Comparison of ENCODE assay signal across 24 cellular contexts in the genomic region with DNA sequence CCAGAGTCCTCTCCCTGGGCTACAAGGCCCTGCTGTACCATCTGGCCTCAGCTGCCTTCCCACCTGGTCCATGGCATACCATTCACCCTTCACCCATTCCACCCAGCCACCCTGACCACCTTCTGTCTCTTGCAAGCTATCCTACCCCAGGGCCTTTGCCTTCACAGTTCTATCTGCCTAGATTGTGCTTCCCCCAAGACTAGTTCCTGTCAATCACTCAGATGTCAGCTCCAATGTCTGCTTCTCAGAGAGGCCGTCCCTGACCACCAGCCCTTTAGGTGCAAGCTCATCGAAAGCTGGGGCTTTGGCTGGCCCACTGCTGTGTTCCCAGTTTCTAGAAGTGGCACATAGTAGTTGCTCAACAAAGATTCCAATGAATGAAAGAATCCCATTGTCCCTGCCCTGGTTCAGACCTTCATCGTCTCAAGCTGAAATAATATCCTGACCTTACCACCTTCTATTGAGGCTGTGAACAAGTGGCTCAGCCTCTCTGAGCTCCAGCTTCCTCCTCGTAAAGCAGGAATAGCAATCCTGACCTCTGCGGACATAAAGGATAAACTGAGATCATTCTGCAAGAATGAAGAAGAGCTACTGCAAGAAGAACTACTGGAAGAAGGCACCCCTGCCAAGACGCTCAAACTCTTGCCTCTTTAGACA. TPM values are rescaled to one million over a fixed set of nuclear protein-coding genes. Genes with fewer than 3 reads are reported as not detected.
DNase-seq lines count a peak whose midpoint lies in the region; ATAC-seq, FAIRE-seq and TF ChIP-seq lines count a peak whose summit lies in the region.
"Had no signal": no experiment of that assay in that cellular context is flagged by ENCODE, and none has a peak within 500 bp of the region (broad histone marks: within the 10 kb centered on the region; RNA-seq: fewer than 3 reads in every experiment).

No MANE protein-coding gene starts in this region.

- no peaks in the 10 kb centered on the region for H3K36me3 ChIP-seq in GM12878 (ENCODE audit: control insufficient read depth in 2 of 2, insufficient read depth in 2 of 2, low read length in 1 of 2)
- H3K36me3 ChIP-seq in small intestine (ENCODE audit: control insufficient read depth in 2 of 2, insufficient read depth in 2 of 2, low read length in 2 of 2): no peaks in the 10 kb centered on the region
- H3K36me3 ChIP-seq: cardiac muscle cell, tibial nerve had no signal

- H3K36me3 Mint-ChIP-seq in stimulated activated effector memory CD8-positive, alpha-beta T cell treated with anti-CD3 and anti-CD28 coated beads, Interleukin-12 subunit alpha, Interleukin-12 subunit beta, amount 100 ng/mL, for 72 hours: no peaks in the 10 kb centered on the region
- H3K36me3 Mint-ChIP-seq: naive thymus-derived CD8-positive, alpha-beta T cell had no signal

- in situ Hi-C loops in GM12878 (cut with MboI): no loop called here

- H3K4me1 ChIP-seq in GM12878 (ENCODE audit: control insufficient read depth, insufficient read depth, low read length) (peaks cover 6% of the 10 kb centered on the region), small intestine (ENCODE audit: control insufficient read depth in 2 of 2, insufficient read depth in 1 of 2, low read depth in 1 of 2, low read length in 1 of 2) (peaks cover 4% of the 10 kb centered on the region in 2 donors)
- H3K4me1 ChIP-seq: tibial nerve had no signal

- H3K4me3 ChIP-seq in GM12878: no peak overlapping the region
- no peak overlapping the region for H3K4me3 ChIP-seq in small intestine (ENCODE audit: low read depth in 1 of 2, low read length in 2 of 2)
- H3K4me3 ChIP-seq: cardiac muscle cell, skin epidermis, tibial nerve had no signal

- no peak for TF ChIP-seq POLR2A in GM12878 (IDR thresholded peaks at IDR 0.05; ENCODE audit: low read depth, low read length)

- no peaks in the 10 kb centered on the region for H3K9me3 ChIP-seq in GM12878 (replicated peaks; ENCODE audit: control insufficient read depth, insufficient read depth, low read length)
- no peaks in the 10 kb centered on the region for H3K9me3 ChIP-seq in small intestine (ENCODE audit: control insufficient read depth, low read depth)
- H3K9me3 ChIP-seq: Caco-2, tibial nerve had no signal

- BruUV-seq in GM12878 (replicated peaks; lab: Mats Ljungman, UMichigan): no TSS peak

- POLR2A ChIA-PET in GM12878 (lab: Charles Lee): interaction anchor here (0.5 to 3.4 kb wide), 11 partner anchors 10 to 477 kb away, joined by 3 to 24 read pairs (median 7); a partner anchor contains a TSS

- SMC1A ChIA-PET in GM12878 (lab: Charles Lee; ENCODE audit: uncharacterized antibody, unreplicated experiment): interaction anchor here (1.3 to 19.4 kb wide), 10 partner anchors 8 to 74 kb away, joined by 3 to 275 read pairs (median 12); a partner anchor contains a TSS

- H3K4me2 ChIP-seq in GM12878 (ENCODE audit: control insufficient read depth, insufficient read depth): no peak overlapping the region

- no peaks in the 10 kb centered on the region for H3K79me2 ChIP-seq in GM12878 (ENCODE audit: control insufficient read depth, insufficient read depth, low read length)

- H3K4me1 Mint-ChIP-seq in stimulated activated effector memory CD8-positive, alpha-beta T cell treated with anti-CD3 and anti-CD28 coated beads, Interleukin-12 subunit alpha, Interleukin-12 subunit beta, amount 100 ng/mL, for 72 hours: no peaks in the 10 kb centered on the region
- H3K4me1 Mint-ChIP-seq: activated CD4-positive, alpha-beta T cell treated with anti-CD3 and anti-CD28 coated beads, Interleukin-2, amount 10 ng/mL, durations not matched to agents 24 days and 14 days; activated T-helper 17 cell treated with anti-CD3 and anti-CD28 coated beads, Interleukin-2, amount 50 U/mL, for 72 hours had no signal

- no peak overlapping the region for H3K27ac Mint-ChIP-seq in stimulated activated effector memory CD8-positive, alpha-beta T cell treated with anti-CD3 and anti-CD28 coated beads, Interleukin-12 subunit alpha, Interleukin-12 subunit beta, amount 100 ng/mL, for 72 hours
- H3K27ac Mint-ChIP-seq: activated CD4-positive, alpha-beta T cell treated with anti-CD3 and anti-CD28 coated beads, Interleukin-2, amount 10 ng/mL, durations not matched to agents 24 days and 14 days; activated T-helper 17 cell treated with anti-CD3 and anti-CD28 coated beads, Interleukin-2, amount 50 U/mL, for 72 hours; naive thymus-derived CD8-positive, alpha-beta T cell; stimulated activated naive CD8-positive, alpha-beta T cell treated with anti-CD3 and anti-CD28 coated beads, Interleukin-15, Interleukin-2, amounts not matched to agents 100 ng/mL and 50 ng/mL, for 24 hours had no signal

- RAD21 ChIA-PET in GM12878 (lab: Charles Lee; ENCODE audit: unreplicated experiment): interaction anchor here (0.6 to 3.5 kb wide), 7 partner anchors 9 to 78 kb away, joined by 3 to 32 read pairs (median 15); a partner anchor contains a TSS

- no peak for TF ChIP-seq EP300 in GM12878 (IDR thresholded peaks at IDR 0.05; ENCODE audit: borderline replicate concordance in 1 of 2, control insufficient read depth in 1 of 2, low read depth in 2 of 2, low read length in 2 of 2)

- no peak for TF ChIP-seq RAD21 in GM12878 (IDR thresholded peaks at IDR 0.05; ENCODE audit: insufficient read depth, low read depth, low read length)

- no peak for ATAC-seq in GM12878
- no peak for ATAC-seq in stimulated activated effector memory CD8-positive, alpha-beta T cell treated with anti-CD3 and anti-CD28 coated beads, Interleukin-12 subunit alpha, Interleukin-12 subunit beta, amount 100 ng/mL, for 72 hours
- ATAC-seq: activated T-helper 17 cell treated with anti-CD3 and anti-CD28 coated beads, Interleukin-2, amount 50 U/mL, for 72 hours; HCT116; naive thymus-derived CD8-positive, alpha-beta T cell; Right ventricle myocardium inferior had no signal

- CTCF ChIA-PET in GM12878 (lab: Yijun Ruan, JAX): interaction anchor here (0.7 to 7.5 kb wide), 12 partner anchors 8 to 442 kb away, joined by 3 to 84 read pairs (median 7); a partner anchor contains a TSS

- intact Hi-C loops in GM12878 (cut with micrococcal nuclease; ENCODE audit: unreplicated experiment): no loop called here

- H2AFZ ChIP-seq in GM12878 (ENCODE audit: control insufficient read depth, low read depth, low read length): no peak overlapping the region

- no peak overlapping the region for H3K27ac ChIP-seq in GM12878 (ENCODE audit: control insufficient read depth, insufficient read depth)
- H3K27ac ChIP-seq in small intestine (ENCODE audit: low read depth in 1 of 2, low read length in 1 of 2): peak overlapping the region; percentile 38 to 52
- H3K27ac ChIP-seq: cardiac muscle cell, tibial nerve had no signal

- no peak for TF ChIP-seq CTCF in GM12878 (IDR thresholded peaks at IDR 0.05 in 2 of 3, conservative IDR thresholded peaks at IDR 0.05 in 1 of 3; ENCODE audit: control insufficient read depth in 2 of 3, extremely low read depth in 1 of 3, insufficient read depth in 1 of 3, low read depth in 3 of 3, low read length in 3 of 3)

- H4K20me1 ChIP-seq in GM12878 (ENCODE audit: control insufficient read depth, insufficient read depth): no peaks in the 10 kb centered on the region

- no peaks in the 10 kb centered on the region for H3K9me3 Mint-ChIP-seq in stimulated activated effector memory CD8-positive, alpha-beta T cell treated with anti-CD3 and anti-CD28 coated beads, Interleukin-12 subunit alpha, Interleukin-12 subunit beta, amount 100 ng/mL, for 72 hours
- H3K9me3 Mint-ChIP-seq: activated CD4-positive, alpha-beta T cell treated with anti-CD3 and anti-CD28 coated beads, Interleukin-2, amount 10 ng/mL, durations not matched to agents 24 days and 14 days; activated T-helper 17 cell treated with anti-CD3 and anti-CD28 coated beads, Interleukin-2, amount 50 U/mL, for 72 hours; naive thymus-derived CD8-positive, alpha-beta T cell; stimulated activated naive CD8-positive, alpha-beta T cell treated with anti-CD3 and anti-CD28 coated beads, Interleukin-15, Interleukin-2, amounts not matched to agents 100 ng/mL and 50 ng/mL, for 24 hours had no signal

- H3K27me3 ChIP-seq in GM12878 (replicated peaks in 1 of 2; ENCODE audit: control insufficient read depth in 2 of 2, insufficient read depth in 2 of 2, low read length in 1 of 2) (no peaks in the 10 kb centered on the region; a peak in 1 of 4 replicates), small intestine (ENCODE audit: control insufficient read depth in 2 of 2, insufficient read depth in 2 of 2, low read length in 2 of 2) (no peaks in the 10 kb centered on the region)
- H3K27me3 ChIP-seq: cardiac muscle cell, tibial nerve had no signal

- 89% methylated on average over 6 of the region's 6 CpGs for WGBS in GM12878 (ENCODE audit: insufficient coverage, insufficient replicate concordance, low lambda C conversion rate, missing lambda C conversion rate)
- 71 to 72% (median 71%) methylated on average over 6 of the region's 6 CpGs for WGBS in small intestine, 3 donors

- DNase-seq in HCEC 1CT (peak; percentile 30), GM12878 (ENCODE audit: low read depth, low spot score) (no peak), iris pigment epithelial cell (ENCODE audit: low read depth) (peak; percentile 89), small intestine (no peak), SW480 (ENCODE audit: low spot score) (no peak), SKM-1 treated with dmso at 0.1 percent for 144 hours (lab: John Stamatoyannopoulos, UW; ENCODE audit: unreplicated experiment) (no peak)
- no peak for DNase-seq in stimulated activated effector memory CD8-positive, alpha-beta T cell treated with anti-CD3 and anti-CD28 coated beads, Interleukin-12 subunit alpha, Interleukin-12 subunit beta, amount 100 ng/mL, for 72 hours (ENCODE audit: low spot score in 2 of 2)
- DNase-seq: activated CD4-positive, alpha-beta T cell treated with anti-CD3 and anti-CD28 coated beads, Interleukin-2, amount 10 ng/mL, durations not matched to agents 24 days and 14 days; kidney glomerular epithelial cell; mesendoderm; naive thymus-derived CD8-positive, alpha-beta T cell; NCI-H69; stimulated activated CD4-positive, alpha-beta T cell treated with anti-CD3 and anti-CD28 coated beads, Interleukin-2, amount 100 ng/mL, for 48 hours; T-helper 1 cell had no signal

- H3K9ac ChIP-seq in GM12878 (ENCODE audit: control insufficient read depth, insufficient read depth, low read length): no peak overlapping the region

- no peak overlapping the region for H3K4me3 Mint-ChIP-seq in stimulated activated effector memory CD8-positive, alpha-beta T cell treated with anti-CD3 and anti-CD28 coated beads, Interleukin-12 subunit alpha, Interleukin-12 subunit beta, amount 100 ng/mL, for 72 hours
- H3K4me3 Mint-ChIP-seq: activated CD4-positive, alpha-beta T cell treated with anti-CD3 and anti-CD28 coated beads, Interleukin-2, amount 10 ng/mL, durations not matched to agents 24 days and 14 days; activated T-helper 17 cell treated with anti-CD3 and anti-CD28 coated beads, Interleukin-2, amount 50 U/mL, for 72 hours; B cell; naive thymus-derived CD8-positive, alpha-beta T cell; stimulated activated naive CD8-positive, alpha-beta T cell treated with anti-CD3 and anti-CD28 coated beads, Interleukin-15, Interleukin-2, amounts not matched to agents 100 ng/mL and 50 ng/mL, for 24 hours had no signal

- no peak for FAIRE-seq in GM12878 (lab: Jason Lieb, UNC)
- no peak for FAIRE-seq in small intestine (lab: Jason Lieb, UNC)
- FAIRE-seq: frontal cortex had no signal

RNA-seq across cellular contexts. Expression of a gene that starts 15.8 kb away (rescaled TPM):
- 4.6 and 4.8 TPM in 2 replicates for total RNA-seq in GM12878 (2013; cell fraction: nucleolus; rRNA removed)
- 0.34 and 0.38 TPM in 2 replicates for total RNA-seq in GM12878 (2014; rRNA removed)
- 0.27 and 0.37 TPM in 2 replicates for total RNA-seq in GM12878 (2014; rRNA removed; fragmentation: Illumina TruSeq; extraction: Trizol)
- total RNA-seq in GM12878 (2021): 0.61 and 0.67 TPM in 2 replicates
- 0.38 TPM for polyA plus RNA-seq in GM12878 (2011; ENCODE audit: low read depth)
- polyA plus RNA-seq in GM12878 (2011; rRNA removed): 0.36 and 0.38 TPM in 2 replicates
- 0.37 and 0.47 TPM in 2 replicates for polyA plus RNA-seq in GM12878 (2011; cell fraction: cytosol; rRNA removed)
- 2.6 and 3.3 TPM in 2 replicates for polyA plus RNA-seq in GM12878 (2011; cell fraction: nucleus; rRNA removed)
- 0.84 and 0.97 TPM in 2 replicates for polyA plus RNA-seq in GM12878 (2012)
- polyA plus RNA-seq in GM12878 (2014; fragmentation: Illumina TruSeq; extraction: Trizol): 0.30 and 0.66 TPM in 2 replicates
- under 1 TPM; 0.02 to 0.03 TPM for polyA plus RNA-seq in GM12878 (2014; fragmentation: Nextera tagmentation; extraction: Ambion mirVana)
- 0.81 and 0.85 TPM in 2 replicates for polyA plus RNA-seq in GM12878 (2014; rRNA removed)
- polyA plus RNA-seq in GM12878 (2016; fragmentation: Nextera tagmentation; extraction: Ambion mirVana): under 1 TPM; 0.21 to 0.32 TPM
- 0.95 and 1.2 TPM in 2 replicates for polyA minus RNA-seq in GM12878 (2011; rRNA and poly(A)+ RNA removed)
- not detected in 2 replicates for polyA minus RNA-seq in GM12878 (2011; cell fraction: cytosol; rRNA and poly(A)+ RNA removed)
- polyA minus RNA-seq in GM12878 (2011; cell fraction: nucleus; rRNA and poly(A)+ RNA removed): 1.1 and 1.4 TPM in 2 replicates
- under 1 TPM; 0.04 to 0.67 (median 0.27) TPM for polyA plus RNA-seq in small intestine
- total RNA-seq: Right ventricle myocardium inferior had no signal

RNA-seq across cellular contexts. Expression of a gene that starts 27.1 kb away (rescaled TPM):
- 61.6 and 66.5 TPM in 2 replicates for total RNA-seq in GM12878 (2013; cell fraction: nucleolus; rRNA removed)
- total RNA-seq in GM12878 (2014; rRNA removed): 46.1 and 57.9 TPM in 2 replicates
- 56.6 and 57.2 TPM in 2 replicates for total RNA-seq in GM12878 (2014; rRNA removed; fragmentation: Illumina TruSeq; extraction: Trizol)
- 42.2 and 44.1 TPM in 2 replicates for total RNA-seq in GM12878 (2021)
- 21.6 TPM for polyA plus RNA-seq in GM12878 (2011; ENCODE audit: low read depth)
- polyA plus RNA-seq in GM12878 (2011; rRNA removed): 43.9 and 65.4 TPM in 2 replicates
- polyA plus RNA-seq in GM12878 (2011; cell fraction: cytosol; rRNA removed): 13.3 and 15.3 TPM in 2 replicates
- 58.2 and 77.4 TPM in 2 replicates for polyA plus RNA-seq in GM12878 (2011; cell fraction: nucleus; rRNA removed)
- polyA plus RNA-seq in GM12878 (2012): 31.3 and 41.5 TPM in 2 replicates
- 59.0 and 71.3 TPM in 2 replicates for polyA plus RNA-seq in GM12878 (2014; fragmentation: Illumina TruSeq; extraction: Trizol)
- polyA plus RNA-seq in GM12878 (2014; fragmentation: Nextera tagmentation; extraction: Ambion mirVana): 10 to 100 TPM; 17.7 to 23.6 TPM
- polyA plus RNA-seq in GM12878 (2014; rRNA removed): 48.2 and 51.8 TPM in 2 replicates
- 10 to 100 TPM; 52.8 to 54.7 TPM for polyA plus RNA-seq in GM12878 (2016; fragmentation: Nextera tagmentation; extraction: Ambion mirVana)
- polyA minus RNA-seq in GM12878 (2011; rRNA and poly(A)+ RNA removed): 19.3 and 21.9 TPM in 2 replicates
- 8.2 and 11.1 TPM in 2 replicates for polyA minus RNA-seq in GM12878 (2011; cell fraction: cytosol; rRNA and poly(A)+ RNA removed)
- polyA minus RNA-seq in GM12878 (2011; cell fraction: nucleus; rRNA and poly(A)+ RNA removed): 36.0 and 51.6 TPM in 2 replicates
- 10 to 100 TPM; 17.0 to 27.1 (median 17.9) TPM for polyA plus RNA-seq in small intestine

RNA-seq across cellular contexts. Expression of a gene that starts 27.4 kb away (rescaled TPM):
- total RNA-seq in GM12878 (2013; cell fraction: nucleolus; rRNA removed): 29.5 and 44.4 TPM in 2 replicates
- total RNA-seq in GM12878 (2014; rRNA removed) (8.3 and 10.4 TPM in 2 replicates), GM12878 (2014; rRNA removed; fragmentation: Illumina TruSeq; extraction: Trizol) (6.4 and 6.6 TPM in 2 replicates), GM12878 (2021) (12.2 and 12.9 TPM in 2 replicates)
- polyA plus RNA-seq in GM12878 (2011; ENCODE audit: low read depth): 13.7 TPM
- polyA plus RNA-seq in GM12878 (2011; rRNA removed) (6.4 and 8.6 TPM in 2 replicates), GM12878 (2014; fragmentation: Illumina TruSeq; extraction: Trizol) (6.7 and 12.1 TPM in 2 replicates), GM12878 (2014; fragmentation: Nextera tagmentation; extraction: Ambion mirVana) (1 to 10 TPM; 1.8 to 2.0 TPM), GM12878 (2014; rRNA removed) (8.1 TPM in 2 replicates), GM12878 (2016; fragmentation: Nextera tagmentation; extraction: Ambion mirVana) (10 to 100 TPM; 13.8 to 19.2 TPM), small intestine (1 to 10 TPM; 5.1 to 9.7 (median 8.4) TPM)
- 8.4 and 8.5 TPM in 2 replicates for polyA plus RNA-seq in GM12878 (2011; cell fraction: cytosol; rRNA removed)
- 39.3 and 42.4 TPM in 2 replicates for polyA plus RNA-seq in GM12878 (2011; cell fraction: nucleus; rRNA removed)
- polyA plus RNA-seq in GM12878 (2012): 9.4 and 10.7 TPM in 2 replicates
- 15.3 and 22.0 TPM in 2 replicates for polyA minus RNA-seq in GM12878 (2011; rRNA and poly(A)+ RNA removed)
- 4.8 and 5.1 TPM in 2 replicates for polyA minus RNA-seq in GM12878 (2011; cell fraction: cytosol; rRNA and poly(A)+ RNA removed)
- polyA minus RNA-seq in GM12878 (2011; cell fraction: nucleus; rRNA and poly(A)+ RNA removed): 19.5 and 28.5 TPM in 2 replicates

Comparison
In these comparisons a context has a peak if more than half of its experiments do, and no peak if none do; other contexts are left out.
1. DNase-seq: peak in HCEC 1CT (single experiment) and iris pigment epithelial cell (single experiment); none in GM12878 (single experiment), small intestine (single experiment), stimulated activated effector memory CD8-positive, alpha-beta T cell treated with anti-CD3 and anti-CD28 coated beads, Interleukin-12 subunit alpha, Interleukin-12 subunit beta, amount 100 ng/mL, for 72 hours (0 of 2), SW480 (single experiment) and SKM-1 treated with dmso at 0.1 percent for 144 hours (single experiment).